1 cellular context compared by ENCODE assay signal in genomic region chr20:47867831-47868230, GRCh38.
TF ChIP-seq lines count a peak whose summit lies in the region.

No MANE protein-coding gene starts in this region.

TF ChIP-seq in HepG2, 621 proteins besides CTCF, POLR2A, EP300 and RAD21 (continued from another document):
- TF ChIP-seq GPN1 (CRISPR knock-in tag; IDR thresholded peaks at IDR 0.05; ENCODE audit: borderline replicate concordance): no peak
